Comparison of ENCODE assay signal across 1 cellular context in genomic region chr1:215640429-215641148, GRCh38.
TF ChIP-seq lines count a peak whose summit lies in the region.

No MANE protein-coding gene starts in this region.

TF ChIP-seq in K562, 482 proteins besides CTCF, POLR2A, EP300 and RAD21 (continued from another document):
- TF ChIP-seq E2F6 (IDR thresholded peaks at IDR 0.05; ENCODE audit: borderline replicate concordance in 1 of 2, extremely low read depth in 1 of 2, insufficient read depth in 1 of 2, insufficient read length in 1 of 2, low read depth in 1 of 2, low read length in 1 of 2, poor library complexity in 1 of 2, severe bottlenecking in 1 of 2) (peak in 1 of 2 experiments; percentile 14), PKNOX1 (IDR thresholded peaks at IDR 0.05) (0 out of 2 replicates have a peak, but pooled peaks have one; percentile 10), MAFG (tag; conservative IDR thresholded peaks at IDR 0.05) (0 out of 2 replicates have a peak, but pooled peaks have one; percentile 23), GMEB1 (CRISPR knock-in tag; IDR thresholded peaks at IDR 0.05) (no peak), HNRNPLL (IDR thresholded peaks at IDR 0.05; ENCODE audit: low read depth, low read length, poor library complexity, severe bottlenecking) (peak; percentile 41), ZNF316 (IDR thresholded peaks at IDR 0.05) (peak; percentile 73), ZNF212 (CRISPR knock-in tag; IDR thresholded peaks at IDR 0.05) (no peak)
